11 cellular contexts compared by ENCODE assay signal in the genomic region with DNA sequence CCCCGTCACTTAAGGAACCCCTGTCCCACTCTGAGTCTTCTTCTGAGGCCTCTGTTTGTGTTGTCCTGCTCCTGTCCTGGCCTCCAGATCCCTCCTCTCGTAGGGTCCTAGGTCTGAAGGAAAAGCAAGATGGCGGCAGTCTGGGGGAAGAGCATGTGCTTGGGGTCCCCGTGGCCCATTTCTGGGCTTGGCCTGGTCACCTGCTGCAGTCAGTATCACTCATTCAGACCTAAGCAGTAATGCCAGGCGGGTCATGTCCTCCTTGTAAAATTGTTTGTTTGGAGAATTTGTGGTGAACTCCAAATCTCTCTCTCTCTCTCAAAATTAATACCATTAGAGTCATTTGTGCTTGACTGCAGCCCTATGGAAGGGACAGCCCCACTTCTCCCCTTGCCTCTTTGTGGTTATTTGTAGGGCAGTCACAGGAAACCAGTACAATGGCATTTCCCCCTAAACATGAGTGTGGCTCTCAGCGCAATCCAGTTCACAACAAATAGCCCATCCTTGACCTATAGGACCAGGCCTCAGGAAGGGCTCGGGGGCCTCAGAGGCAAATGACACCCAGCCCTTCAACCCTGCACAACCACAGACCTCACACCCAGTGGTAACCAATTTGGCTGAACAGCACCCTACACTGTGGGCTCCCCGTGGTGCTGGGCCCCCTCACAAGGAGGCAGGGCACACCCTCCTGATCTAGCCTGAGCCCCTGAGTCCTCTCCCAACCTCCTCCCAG.
DNase-seq lines count a peak whose midpoint lies in the region; ATAC-seq and TF ChIP-seq lines count a peak whose summit lies in the region.
"Had no signal": no experiment of that assay in that cellular context is flagged by ENCODE, and none has a peak within 500 bp of the region (broad histone marks: within the 10 kb centered on the region; RNA-seq: fewer than 3 reads in every experiment).

No MANE protein-coding gene starts in this region.

- H3K27ac ChIP-seq in CD4-positive, CD25-positive, alpha-beta regulatory T cell (ENCODE audit: insufficient read depth, low read length, poor library complexity, severe bottlenecking), result no peak overlapping the region
- H3K27ac ChIP-seq in psoas muscle (no peak overlapping the region), right cardiac atrium (ENCODE audit: low read length) (no peak overlapping the region)

- H3K9me3 ChIP-seq in CD4-positive, CD25-positive, alpha-beta regulatory T cell (ENCODE audit: control insufficient read depth in 2 of 2, low read length in 2 of 2), result no peaks in the 10 kb centered on the region
- H3K9me3 ChIP-seq in psoas muscle (no peaks in the 10 kb centered on the region), right cardiac atrium (ENCODE audit: control insufficient read depth, low read length) (no peaks in the 10 kb centered on the region)

- peak; percentile 43 to 49 for ATAC-seq in CD4-positive, CD25-positive, alpha-beta regulatory T cell (ENCODE audit: low read depth in 2 of 2)
- ATAC-seq in GM19035 (IDR thresholded peaks at IDR 0.05; ENCODE audit: unreplicated experiment), result peak; percentile 84
- ATAC-seq in HG02884 (IDR thresholded peaks at IDR 0.05; ENCODE audit: unreplicated experiment), result peak; percentile 87
- ATAC-seq in T-cell (replicated peaks in 1 of 4), result peak; percentile 28 to 69 (median 50)
- no peak for ATAC-seq in psoas muscle
- no peak for ATAC-seq in right cardiac atrium

- no peak for TF ChIP-seq CTCF in psoas muscle (IDR thresholded peaks at IDR 0.05)

- H3K4me1 ChIP-seq in CD4-positive, CD25-positive, alpha-beta regulatory T cell (ENCODE audit: control insufficient read depth, insufficient read depth, low read length, poor library complexity, severe bottlenecking), result peaks cover 26% of the 10 kb centered on the region
- H3K4me1 ChIP-seq in psoas muscle, result no peaks in the 10 kb centered on the region
- no peaks in the 10 kb centered on the region for H3K4me1 ChIP-seq in right cardiac atrium (ENCODE audit: control insufficient read depth, insufficient read depth, low read length)

- H3K4me1 Mint-ChIP-seq in CD4-positive, CD25-positive, alpha-beta regulatory T cell, result peaks cover 11 to 49% (median 24%) of the 10 kb centered on the region in 4 donors
- H3K4me1 Mint-ChIP-seq in T-cell, result peaks cover 21 to 27% (median 27%) of the 10 kb centered on the region in 3 donors

- H3K9me3 Mint-ChIP-seq in CD4-positive, CD25-positive, alpha-beta regulatory T cell, result no peaks in the 10 kb centered on the region
- no peaks in the 10 kb centered on the region for H3K9me3 Mint-ChIP-seq in T-cell
- H3K9me3 Mint-ChIP-seq: activated naive CD4-positive, alpha-beta T cell treated with anti-CD3 and anti-CD28 coated beads, Interleukin-2, amount 50 U/mL, for 24 hours had no signal

- CTCF ChIA-PET in T-cell (lab: Charles Lee), result no interaction called here

- peak overlapping the region in 2 of 3 donors; percentile 37 to 85 for H3K27ac Mint-ChIP-seq in CD4-positive, CD25-positive, alpha-beta regulatory T cell
- H3K27ac Mint-ChIP-seq in T-cell, result peak overlapping the region; percentile 5 to 20
- H3K27ac Mint-ChIP-seq: activated naive CD4-positive, alpha-beta T cell treated with anti-CD3 and anti-CD28 coated beads, Interleukin-2, amount 50 U/mL, for 24 hours had no signal

- no peaks in the 10 kb centered on the region for H3K27me3 Mint-ChIP-seq in CD4-positive, CD25-positive, alpha-beta regulatory T cell
- H3K27me3 Mint-ChIP-seq in T-cell, result peaks cover 17 to 37% of the 10 kb centered on the region in 2 donors

- POLR2A ChIA-PET in T-cell (lab: Charles Lee), result no interaction called here

- peak overlapping the region; percentile 3 to 69 (median 46) for H3K4me3 Mint-ChIP-seq in CD4-positive, CD25-positive, alpha-beta regulatory T cell
- H3K4me3 Mint-ChIP-seq in T-cell, result peak overlapping the region in 1 of 3 donors; percentile 45
- H3K4me3 Mint-ChIP-seq: activated naive CD4-positive, alpha-beta T cell treated with anti-CD3 and anti-CD28 coated beads, Interleukin-2, amount 50 U/mL, for 24 hours had no signal

- DNase-seq in CD4-positive, CD25-positive, alpha-beta regulatory T cell, result peak in 2 of 3 donors; percentile 19 to 64
- DNase-seq in T-cell, result peak in 8 of 34 experiments; percentile 8 to 58 (median 18)
- no peak for DNase-seq in psoas muscle
- DNase-seq in 8988T, result no peak
- no peak for DNase-seq in stimulated activated CD4-positive, alpha-beta T cell treated with anti-CD3 and anti-CD28 coated beads, Interleukin-1b, Interleukin-23, amount 100 ng/mL, for 48 hours
- no peak for DNase-seq in right cardiac atrium
- DNase-seq: NCI-H1417 treated with DMSO at 0.1 percent for 48 hours had no signal

- H3K36me3 ChIP-seq in CD4-positive, CD25-positive, alpha-beta regulatory T cell (ENCODE audit: control insufficient read depth, insufficient read depth, low read length), result no peaks in the 10 kb centered on the region
- no peaks in the 10 kb centered on the region for H3K36me3 ChIP-seq in psoas muscle (ENCODE audit: insufficient read depth in 1 of 2, low read depth in 1 of 2)

- H3K4me3 ChIP-seq in CD4-positive, CD25-positive, alpha-beta regulatory T cell (ENCODE audit: low read depth, low read length), result peak overlapping the region; percentile 48
- H3K4me3 ChIP-seq in psoas muscle, result no peak overlapping the region
- no peak overlapping the region for H3K4me3 ChIP-seq in right cardiac atrium (ENCODE audit: low read length)
- H3K4me3 ChIP-seq: lung had no signal

- WGBS in psoas muscle, 3 donors, result 51 to 57% (median 56%) methylated on average over 8 of the region's 8 CpGs
- 49% methylated on average over 8 of the region's 8 CpGs for WGBS in right cardiac atrium

- no peaks in the 10 kb centered on the region for H3K27me3 ChIP-seq in CD4-positive, CD25-positive, alpha-beta regulatory T cell (ENCODE audit: control insufficient read depth, insufficient read depth, low read length)
- H3K27me3 ChIP-seq in psoas muscle (ENCODE audit: insufficient read depth in 3 of 3, low read length in 2 of 3), result no peaks in the 10 kb centered on the region
- H3K27me3 ChIP-seq in right cardiac atrium (ENCODE audit: control insufficient read depth, insufficient read depth), result no peaks in the 10 kb centered on the region

- H3K36me3 Mint-ChIP-seq in CD4-positive, CD25-positive, alpha-beta regulatory T cell, result no peaks in the 10 kb centered on the region
- no peaks in the 10 kb centered on the region for H3K36me3 Mint-ChIP-seq in T-cell
- H3K36me3 Mint-ChIP-seq: activated naive CD4-positive, alpha-beta T cell treated with anti-CD3 and anti-CD28 coated beads, Interleukin-2, amount 50 U/mL, for 24 hours had no signal

- intact Hi-C loops in psoas muscle (cut with DNase I) (no loop called here), right cardiac atrium (cut with DNase I) (no loop called here)

Comparison
In these comparisons a context has a peak if more than half of its experiments do, and no peak if none do; other contexts are left out.
1. ATAC-seq: peak in CD4-positive, CD25-positive, alpha-beta regulatory T cell (2 of 2), GM19035 (single experiment), HG02884 (single experiment) and T-cell (4 of 4); none in psoas muscle (0 of 4) and right cardiac atrium (0 of 2).
2. DNase-seq: peak in CD4-positive, CD25-positive, alpha-beta regulatory T cell (2 of 3); none in psoas muscle (0 of 2), 8988T (single experiment), stimulated activated CD4-positive, alpha-beta T cell treated with anti-CD3 and anti-CD28 coated beads, Interleukin-1b, Interleukin-23, amount 100 ng/mL, for 48 hours (single experiment) and right cardiac atrium (0 of 3).